1 cellular context compared by ENCODE assay signal in genomic region chr12:85874064-85874463, GRCh38.
TF ChIP-seq lines count a peak whose summit lies in the region.

TSS of gene NTS (plus strand) at chr12:85874295. CDS start at chr12:85874404, 109 bp downstream.

TF ChIP-seq in GM23338, 12 proteins besides CTCF, POLR2A, EP300 and RAD21 (continued from another document):
- TF ChIP-seq ZNF462 (CRISPR knock-in tag; IDR thresholded peaks at IDR 0.05) (no peak), CREB1 (CRISPR knock-in tag; IDR thresholded peaks at IDR 0.05; ENCODE audit: low read depth) (no peak), STAT1 (IDR thresholded peaks at IDR 0.05; ENCODE audit: unreplicated experiment) (no peak), EZH2 (IDR thresholded peaks at IDR 0.05; ENCODE audit: low read depth, unreplicated experiment) (no peak), ZNF331 (CRISPR knock-in tag; IDR thresholded peaks at IDR 0.05; ENCODE audit: low read depth) (no peak), JUNB (IDR thresholded peaks at IDR 0.05; ENCODE audit: unreplicated experiment) (no peak)
- TF ChIP-seq, protein P1, sequence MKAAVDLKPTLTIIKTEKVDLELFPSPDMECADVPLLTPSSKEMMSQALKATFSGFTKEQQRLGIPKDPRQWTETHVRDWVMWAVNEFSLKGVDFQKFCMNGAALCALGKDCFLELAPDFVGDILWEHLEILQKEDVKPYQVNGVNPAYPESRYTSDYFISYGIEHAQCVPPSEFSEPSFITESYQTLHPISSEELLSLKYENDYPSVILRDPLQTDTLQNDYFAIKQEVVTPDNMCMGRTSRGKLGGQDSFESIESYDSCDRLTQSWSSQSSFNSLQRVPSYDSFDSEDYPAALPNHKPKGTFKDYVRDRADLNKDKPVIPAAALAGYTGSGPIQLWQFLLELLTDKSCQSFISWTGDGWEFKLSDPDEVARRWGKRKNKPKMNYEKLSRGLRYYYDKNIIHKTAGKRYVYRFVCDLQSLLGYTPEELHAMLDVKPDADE (IDR thresholded peaks at IDR 0.05): no peak
- TF ChIP-seq, protein P2, sequence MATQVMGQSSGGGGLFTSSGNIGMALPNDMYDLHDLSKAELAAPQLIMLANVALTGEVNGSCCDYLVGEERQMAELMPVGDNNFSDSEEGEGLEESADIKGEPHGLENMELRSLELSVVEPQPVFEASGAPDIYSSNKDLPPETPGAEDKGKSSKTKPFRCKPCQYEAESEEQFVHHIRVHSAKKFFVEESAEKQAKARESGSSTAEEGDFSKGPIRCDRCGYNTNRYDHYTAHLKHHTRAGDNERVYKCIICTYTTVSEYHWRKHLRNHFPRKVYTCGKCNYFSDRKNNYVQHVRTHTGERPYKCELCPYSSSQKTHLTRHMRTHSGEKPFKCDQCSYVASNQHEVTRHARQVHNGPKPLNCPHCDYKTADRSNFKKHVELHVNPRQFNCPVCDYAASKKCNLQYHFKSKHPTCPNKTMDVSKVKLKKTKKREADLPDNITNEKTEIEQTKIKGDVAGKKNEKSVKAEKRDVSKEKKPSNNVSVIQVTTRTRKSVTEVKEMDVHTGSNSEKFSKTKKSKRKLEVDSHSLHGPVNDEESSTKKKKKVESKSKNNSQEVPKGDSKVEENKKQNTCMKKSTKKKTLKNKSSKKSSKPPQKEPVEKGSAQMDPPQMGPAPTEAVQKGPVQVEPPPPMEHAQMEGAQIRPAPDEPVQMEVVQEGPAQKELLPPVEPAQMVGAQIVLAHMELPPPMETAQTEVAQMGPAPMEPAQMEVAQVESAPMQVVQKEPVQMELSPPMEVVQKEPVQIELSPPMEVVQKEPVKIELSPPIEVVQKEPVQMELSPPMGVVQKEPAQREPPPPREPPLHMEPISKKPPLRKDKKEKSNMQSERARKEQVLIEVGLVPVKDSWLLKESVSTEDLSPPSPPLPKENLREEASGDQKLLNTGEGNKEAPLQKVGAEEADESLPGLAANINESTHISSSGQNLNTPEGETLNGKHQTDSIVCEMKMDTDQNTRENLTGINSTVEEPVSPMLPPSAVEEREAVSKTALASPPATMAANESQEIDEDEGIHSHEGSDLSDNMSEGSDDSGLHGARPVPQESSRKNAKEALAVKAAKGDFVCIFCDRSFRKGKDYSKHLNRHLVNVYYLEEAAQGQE (IDR thresholded peaks at IDR 0.05; ENCODE audit: unreplicated experiment): no peak
TF ChIP-seq in GM23338: peak in this region for 0.
